Comparison of ENCODE assay signal across 18 cellular contexts in the genomic region with DNA sequence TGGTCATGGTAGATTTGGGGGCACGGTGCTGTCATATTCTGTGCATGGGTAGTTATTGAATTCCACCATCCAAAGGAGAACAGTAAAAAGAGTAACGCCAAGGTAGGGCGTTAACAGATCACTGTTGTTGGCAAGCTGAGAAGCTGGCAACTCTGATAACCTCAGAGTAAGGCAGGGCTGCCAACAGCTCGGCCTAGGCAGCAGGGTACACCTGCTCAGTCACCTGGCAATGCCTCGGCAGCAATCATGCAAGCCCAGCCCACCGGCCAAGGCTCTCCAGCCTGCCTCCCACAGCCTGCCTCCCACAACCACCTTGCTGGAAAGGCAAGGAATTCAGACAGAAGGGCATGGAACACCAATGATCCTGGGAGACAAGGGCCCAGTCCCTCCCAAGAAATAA.
"Had no signal": no experiment of that assay in that cellular context is flagged by ENCODE, and none has a peak within 500 bp of the region (broad histone marks: within the 10 kb centered on the region; RNA-seq: fewer than 3 reads in every experiment).

No MANE protein-coding gene starts in this region.

- H3K4me3 ChIP-seq: ascending aorta, breast epithelium, hepatocyte, uterus had no signal

- ATAC-seq: activated T-cell treated with anti-CD3 and anti-CD28 coated beads, Interleukin-2, amount 50 U/mL, for 4 hours; effector memory CD8-positive, alpha-beta T cell; stimulated activated naive B cell treated with anti-CD40 and anti-IgM and Interleukin-4, amounts not matched to agents 10 μg/mL and 1 μg/mL and 100 μg/mL, for 72 hours had no signal

- H3K27me3 ChIP-seq: ascending aorta, breast epithelium, hepatocyte, uterus had no signal

- H3K27ac ChIP-seq: ascending aorta, breast epithelium, hepatocyte, uterus had no signal

- H3K36me3 ChIP-seq: breast epithelium, uterus had no signal

- H3K9me3 ChIP-seq: ascending aorta, breast epithelium, uterus had no signal

- FAIRE-seq: islet of Langerhans had no signal

- H3K4me1 ChIP-seq: breast epithelium, uterus had no signal

- DNase-seq: activated CD4-positive, alpha-beta T cell treated with anti-CD3 and anti-CD28 coated beads, Interleukin-2, amount 10 ng/mL, durations not matched to agents 24 days and 14 days; activated CD4-positive, CD25-positive, alpha-beta regulatory T cell; activated CD8-positive, alpha-beta memory T cell treated with anti-CD3 and anti-CD28 coated beads, Interleukin-2, amount 50 U/mL, for 4 hours; activated effector memory CD4-positive, alpha-beta T cell treated with Interleukin-2 at 50 U/mL for 16 hours; activated T-cell treated with anti-CD3 and anti-CD28 coated beads, Interleukin-2, amount 50 U/mL, for 4 hours; effector memory CD8-positive, alpha-beta T cell; mammary epithelial cell; midbrain; nephron progenitor cell; nucleus accumbens; posterior cingulate gyrus; stimulated activated naive B cell treated with anti-CD40 and anti-IgM and Interleukin-4, amounts not matched to agents 10 μg/mL and 1 μg/mL and 100 μg/mL, for 72 hours; T1000; uterus had no signal
